In the genomic region with DNA sequence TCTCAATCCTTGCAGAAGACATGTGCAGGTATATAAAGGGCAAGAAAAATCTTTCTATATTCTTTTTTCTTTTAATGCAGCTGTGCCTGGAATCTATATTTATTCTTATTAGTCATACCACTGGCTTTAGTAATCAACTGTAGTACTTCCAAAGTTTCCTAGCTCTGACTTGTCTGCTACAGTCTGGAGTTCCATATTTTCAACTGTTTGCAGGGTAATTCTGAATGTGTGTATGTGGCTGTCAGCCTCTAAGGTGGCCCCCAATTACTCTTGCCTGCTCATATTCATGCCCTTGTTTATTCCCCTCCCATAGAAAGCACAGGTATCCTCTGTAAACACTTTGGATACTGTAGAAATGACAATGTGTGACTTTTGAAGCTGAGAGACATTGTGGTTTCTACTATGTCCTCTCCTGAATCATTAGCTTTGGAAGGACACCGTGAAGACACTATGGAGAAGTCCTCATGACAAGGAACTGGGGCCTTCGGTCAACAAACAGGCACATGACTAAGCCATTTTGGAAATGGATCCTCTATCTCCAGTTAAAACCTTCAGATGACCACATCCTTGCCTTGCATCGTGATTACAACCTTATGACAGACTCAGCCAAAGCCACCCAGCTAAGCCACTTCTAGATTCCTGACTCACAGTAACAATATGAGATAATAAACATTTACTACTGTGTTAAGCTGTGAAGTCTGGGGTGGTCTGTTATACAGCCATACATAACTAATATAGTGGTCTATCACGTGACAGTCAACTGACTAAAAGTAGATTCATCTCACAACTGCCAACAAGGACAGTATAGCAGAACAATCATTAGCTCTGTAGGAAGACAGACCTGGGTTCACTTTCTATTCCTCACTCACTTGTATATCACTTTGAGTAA, we compare ENCODE assay signal across 1 cellular context.
TF ChIP-seq lines count a peak whose summit lies in the region.

No MANE protein-coding gene starts in this region.

TF ChIP-seq in K562, 482 proteins besides CTCF, POLR2A, EP300 and RAD21 (continued from another document and continues in another):
- TF ChIP-seq STAT5A (IDR thresholded peaks at IDR 0.05; ENCODE audit: borderline replicate concordance, low read length): 0 out of 2 replicates have a peak, but pooled peaks have one; percentile 36
- no peak for TF ChIP-seq ZNF77 (CRISPR knock-in tag; IDR thresholded peaks at IDR 0.05)
- no peak for TF ChIP-seq CHD7 (IDR thresholded peaks at IDR 0.05; ENCODE audit: low read depth, low read length)
- TF ChIP-seq BRF2 (IDR thresholded peaks at IDR 0.05; ENCODE audit: borderline replicate concordance, insufficient read depth, insufficient read length): no peak
- TF ChIP-seq MEIS2 (IDR thresholded peaks at IDR 0.05; ENCODE audit: partially characterized antibody): peak; percentile 57
- TF ChIP-seq PTBP1 (IDR thresholded peaks at IDR 0.05; ENCODE audit: low read depth, low read length): no peak
- no peak for TF ChIP-seq CHD4 (IDR thresholded peaks at IDR 0.05; ENCODE audit: insufficient read depth, insufficient replicate concordance, low read depth, low read length, poor library complexity, severe bottlenecking)
- TF ChIP-seq, protein P1, sequence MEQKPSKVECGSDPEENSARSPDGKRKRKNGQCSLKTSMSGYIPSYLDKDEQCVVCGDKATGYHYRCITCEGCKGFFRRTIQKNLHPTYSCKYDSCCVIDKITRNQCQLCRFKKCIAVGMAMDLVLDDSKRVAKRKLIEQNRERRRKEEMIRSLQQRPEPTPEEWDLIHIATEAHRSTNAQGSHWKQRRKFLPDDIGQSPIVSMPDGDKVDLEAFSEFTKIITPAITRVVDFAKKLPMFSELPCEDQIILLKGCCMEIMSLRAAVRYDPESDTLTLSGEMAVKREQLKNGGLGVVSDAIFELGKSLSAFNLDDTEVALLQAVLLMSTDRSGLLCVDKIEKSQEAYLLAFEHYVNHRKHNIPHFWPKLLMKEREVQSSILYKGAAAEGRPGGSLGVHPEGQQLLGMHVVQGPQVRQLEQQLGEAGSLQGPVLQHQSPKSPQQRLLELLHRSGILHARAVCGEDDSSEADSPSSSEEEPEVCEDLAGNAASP (IDR thresholded peaks at IDR 0.05): no peak
- TF ChIP-seq ZNF224 (CRISPR knock-in tag; IDR thresholded peaks at IDR 0.05): no peak
- TF ChIP-seq CBX1 (IDR thresholded peaks at IDR 0.05; ENCODE audit: low read depth): no peak
- TF ChIP-seq CHD2 (IDR thresholded peaks at IDR 0.05; ENCODE audit: low read depth, low read length): no peak
- TF ChIP-seq TRIM25 (IDR thresholded peaks at IDR 0.05; ENCODE audit: borderline replicate concordance): no peak
- TF ChIP-seq ZNF583 (CRISPR knock-in tag; IDR thresholded peaks at IDR 0.05): peak; percentile 83
- no peak for TF ChIP-seq ZNF668 (CRISPR knock-in tag; IDR thresholded peaks at IDR 0.05)
- TF ChIP-seq, protein P2, sequence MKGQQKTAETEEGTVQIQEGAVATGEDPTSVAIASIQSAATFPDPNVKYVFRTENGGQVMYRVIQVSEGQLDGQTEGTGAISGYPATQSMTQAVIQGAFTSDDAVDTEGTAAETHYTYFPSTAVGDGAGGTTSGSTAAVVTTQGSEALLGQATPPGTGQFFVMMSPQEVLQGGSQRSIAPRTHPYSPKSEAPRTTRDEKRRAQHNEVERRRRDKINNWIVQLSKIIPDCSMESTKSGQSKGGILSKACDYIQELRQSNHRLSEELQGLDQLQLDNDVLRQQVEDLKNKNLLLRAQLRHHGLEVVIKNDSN (CRISPR knock-in tag; IDR thresholded peaks at IDR 0.05): peak; percentile 78
- peak; percentile 62; the same call in 1 of the 2 replicates for TF ChIP-seq IRF9 (tag; IDR thresholded peaks at IDR 0.05)
- no peak for TF ChIP-seq SPI1 (IDR thresholded peaks at IDR 0.05; ENCODE audit: borderline replicate concordance, low read depth, low read length)
- no peak for TF ChIP-seq CEBPZ (IDR thresholded peaks at IDR 0.05; ENCODE audit: borderline replicate concordance, low read depth, low read length)
- TF ChIP-seq, protein P3, sequence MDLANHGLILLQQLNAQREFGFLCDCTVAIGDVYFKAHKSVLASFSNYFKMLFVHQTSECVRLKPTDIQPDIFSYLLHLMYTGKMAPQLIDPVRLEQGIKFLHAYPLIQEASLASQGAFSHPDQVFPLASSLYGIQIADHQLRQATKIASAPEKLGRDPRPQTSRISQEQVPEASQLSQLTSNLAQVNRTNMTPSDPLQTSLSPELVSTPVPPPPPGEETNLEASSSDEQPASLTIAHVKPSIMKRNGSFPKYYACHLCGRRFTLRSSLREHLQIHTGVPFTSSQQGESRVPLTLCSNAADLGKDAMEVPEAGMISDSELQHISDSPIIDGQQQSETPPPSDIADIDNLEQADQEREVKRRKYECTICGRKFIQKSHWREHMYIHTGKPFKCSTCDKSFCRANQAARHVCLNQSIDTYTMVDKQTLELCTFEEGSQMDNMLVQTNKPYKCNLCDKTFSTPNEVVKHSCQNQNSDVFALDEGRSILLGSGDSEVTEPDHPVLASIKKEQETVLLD (IDR thresholded peaks at IDR 0.05): no peak
- TF ChIP-seq SMARCC2 (IDR thresholded peaks at IDR 0.05; ENCODE audit: low read depth): no peak; the same call in 1 of the 2 replicates
- TF ChIP-seq KLF1 (tag; IDR thresholded peaks at IDR 0.05): no peak
- TF ChIP-seq HNRNPLL (IDR thresholded peaks at IDR 0.05; ENCODE audit: low read depth, low read length, poor library complexity, severe bottlenecking): no peak
- TF ChIP-seq RCOR1 (IDR thresholded peaks at IDR 0.05; ENCODE audit: borderline replicate concordance in 1 of 2, low read depth in 2 of 2, low read length in 2 of 2): peak in 1 of 2 experiments; percentile 78; a peak in 2 of 4 replicates
- TF ChIP-seq SMAD2 (IDR thresholded peaks at IDR 0.05; ENCODE audit: low read depth, low read length): no peak
- no peak; the same call in 1 of the 2 replicates for TF ChIP-seq ZNF212 (CRISPR knock-in tag; IDR thresholded peaks at IDR 0.05)
- TF ChIP-seq ZNF584 (CRISPR knock-in tag; IDR thresholded peaks at IDR 0.05; ENCODE audit: low read depth): peak; percentile 98
- no peak; the same call in none of the 2 replicates for TF ChIP-seq ZNF239 (CRISPR knock-in tag; IDR thresholded peaks at IDR 0.05)
- TF ChIP-seq WHSC1 (IDR thresholded peaks at IDR 0.05; ENCODE audit: low read length): no peak
